In genomic region chr4:169359961-169360360, GRCh38 we compare ENCODE assay signal across 19 cellular contexts.
"Had no signal": no experiment of that assay in that cellular context is flagged by ENCODE, and none has a peak within 500 bp of the region (broad histone marks: within the 10 kb centered on the region; RNA-seq: fewer than 3 reads in every experiment).

No MANE protein-coding gene starts in this region.

- H3K4me1 ChIP-seq: esophagus squamous epithelium, foreskin keratinocyte, parathyroid adenoma, prostate gland, stomach, transverse colon had no signal

- H3K79me2 ChIP-seq: parathyroid adenoma had no signal

- H3K9ac ChIP-seq: parathyroid adenoma had no signal

- DNase-seq: effector memory CD8-positive, alpha-beta T cell; esophagus squamous epithelium; foreskin keratinocyte; immature natural killer cell; left colon; mesendoderm; naive B cell; occipital lobe; retina; stimulated activated CD4-positive, alpha-beta T cell treated with anti-CD3 and anti-CD28 coated beads, Interleukin-12 subunit alpha, Interleukin-12 subunit beta, amount 100 ng/mL, for 4 hours; stimulated activated naive CD4-positive, alpha-beta T cell; stomach; substantia nigra; transverse colon had no signal

- H3K9me3 ChIP-seq: esophagus squamous epithelium, prostate gland, stomach, thoracic aorta, transverse colon had no signal

- H3K27me3 ChIP-seq: esophagus squamous epithelium, foreskin keratinocyte, stomach, transverse colon had no signal

- H3K36me3 ChIP-seq: esophagus squamous epithelium, prostate gland, stomach, thoracic aorta, transverse colon had no signal

- H3K4me3 ChIP-seq: esophagus squamous epithelium, prostate gland, stomach, thoracic aorta, transverse colon had no signal

- ATAC-seq: effector memory CD8-positive, alpha-beta T cell; foreskin keratinocyte; left colon; sciatic nerve had no signal

- FAIRE-seq: colon had no signal

- H2AFZ ChIP-seq: parathyroid adenoma had no signal

- H3K27ac ChIP-seq: esophagus squamous epithelium, foreskin keratinocyte, parathyroid adenoma, prostate gland, stomach, thoracic aorta, transverse colon had no signal
